2 cellular contexts compared by ENCODE assay signal in the genomic region with DNA sequence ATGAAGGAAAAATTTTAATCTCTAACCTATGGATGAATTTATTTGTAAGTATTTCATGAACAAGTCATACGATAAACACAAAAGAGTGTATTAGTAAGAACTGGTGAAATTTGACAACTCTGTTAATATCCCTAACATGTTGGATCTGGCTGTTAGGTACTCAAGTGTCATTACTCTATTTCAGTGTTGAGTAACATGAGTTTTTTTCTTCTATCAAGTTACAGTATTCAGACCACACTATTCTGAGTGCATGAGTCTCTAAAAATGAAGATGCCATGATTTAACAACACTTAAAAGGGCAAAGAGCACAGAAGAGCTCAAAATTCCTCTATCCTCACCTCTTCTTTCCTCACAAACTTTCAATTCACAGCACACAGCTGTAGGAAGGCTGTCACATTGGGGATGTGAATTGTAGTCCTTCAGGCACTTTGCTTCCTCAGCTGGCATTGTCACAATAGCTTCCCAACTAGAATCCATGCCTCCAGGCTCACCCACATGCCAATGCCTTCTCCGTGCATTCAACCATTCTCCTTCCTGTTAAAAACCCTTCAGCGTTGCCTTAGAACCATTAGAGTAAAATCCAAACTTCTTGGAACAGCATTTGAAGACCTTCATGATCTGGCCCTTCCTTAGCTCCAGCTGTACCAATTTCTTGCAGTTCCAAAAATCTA.
TF ChIP-seq lines count a peak whose summit lies in the region.

No MANE protein-coding gene starts in this region.

TF ChIP-seq in GM23338, 12 proteins besides CTCF, POLR2A, EP300 and RAD21 (continued from another document):
- TF ChIP-seq, protein P1, sequence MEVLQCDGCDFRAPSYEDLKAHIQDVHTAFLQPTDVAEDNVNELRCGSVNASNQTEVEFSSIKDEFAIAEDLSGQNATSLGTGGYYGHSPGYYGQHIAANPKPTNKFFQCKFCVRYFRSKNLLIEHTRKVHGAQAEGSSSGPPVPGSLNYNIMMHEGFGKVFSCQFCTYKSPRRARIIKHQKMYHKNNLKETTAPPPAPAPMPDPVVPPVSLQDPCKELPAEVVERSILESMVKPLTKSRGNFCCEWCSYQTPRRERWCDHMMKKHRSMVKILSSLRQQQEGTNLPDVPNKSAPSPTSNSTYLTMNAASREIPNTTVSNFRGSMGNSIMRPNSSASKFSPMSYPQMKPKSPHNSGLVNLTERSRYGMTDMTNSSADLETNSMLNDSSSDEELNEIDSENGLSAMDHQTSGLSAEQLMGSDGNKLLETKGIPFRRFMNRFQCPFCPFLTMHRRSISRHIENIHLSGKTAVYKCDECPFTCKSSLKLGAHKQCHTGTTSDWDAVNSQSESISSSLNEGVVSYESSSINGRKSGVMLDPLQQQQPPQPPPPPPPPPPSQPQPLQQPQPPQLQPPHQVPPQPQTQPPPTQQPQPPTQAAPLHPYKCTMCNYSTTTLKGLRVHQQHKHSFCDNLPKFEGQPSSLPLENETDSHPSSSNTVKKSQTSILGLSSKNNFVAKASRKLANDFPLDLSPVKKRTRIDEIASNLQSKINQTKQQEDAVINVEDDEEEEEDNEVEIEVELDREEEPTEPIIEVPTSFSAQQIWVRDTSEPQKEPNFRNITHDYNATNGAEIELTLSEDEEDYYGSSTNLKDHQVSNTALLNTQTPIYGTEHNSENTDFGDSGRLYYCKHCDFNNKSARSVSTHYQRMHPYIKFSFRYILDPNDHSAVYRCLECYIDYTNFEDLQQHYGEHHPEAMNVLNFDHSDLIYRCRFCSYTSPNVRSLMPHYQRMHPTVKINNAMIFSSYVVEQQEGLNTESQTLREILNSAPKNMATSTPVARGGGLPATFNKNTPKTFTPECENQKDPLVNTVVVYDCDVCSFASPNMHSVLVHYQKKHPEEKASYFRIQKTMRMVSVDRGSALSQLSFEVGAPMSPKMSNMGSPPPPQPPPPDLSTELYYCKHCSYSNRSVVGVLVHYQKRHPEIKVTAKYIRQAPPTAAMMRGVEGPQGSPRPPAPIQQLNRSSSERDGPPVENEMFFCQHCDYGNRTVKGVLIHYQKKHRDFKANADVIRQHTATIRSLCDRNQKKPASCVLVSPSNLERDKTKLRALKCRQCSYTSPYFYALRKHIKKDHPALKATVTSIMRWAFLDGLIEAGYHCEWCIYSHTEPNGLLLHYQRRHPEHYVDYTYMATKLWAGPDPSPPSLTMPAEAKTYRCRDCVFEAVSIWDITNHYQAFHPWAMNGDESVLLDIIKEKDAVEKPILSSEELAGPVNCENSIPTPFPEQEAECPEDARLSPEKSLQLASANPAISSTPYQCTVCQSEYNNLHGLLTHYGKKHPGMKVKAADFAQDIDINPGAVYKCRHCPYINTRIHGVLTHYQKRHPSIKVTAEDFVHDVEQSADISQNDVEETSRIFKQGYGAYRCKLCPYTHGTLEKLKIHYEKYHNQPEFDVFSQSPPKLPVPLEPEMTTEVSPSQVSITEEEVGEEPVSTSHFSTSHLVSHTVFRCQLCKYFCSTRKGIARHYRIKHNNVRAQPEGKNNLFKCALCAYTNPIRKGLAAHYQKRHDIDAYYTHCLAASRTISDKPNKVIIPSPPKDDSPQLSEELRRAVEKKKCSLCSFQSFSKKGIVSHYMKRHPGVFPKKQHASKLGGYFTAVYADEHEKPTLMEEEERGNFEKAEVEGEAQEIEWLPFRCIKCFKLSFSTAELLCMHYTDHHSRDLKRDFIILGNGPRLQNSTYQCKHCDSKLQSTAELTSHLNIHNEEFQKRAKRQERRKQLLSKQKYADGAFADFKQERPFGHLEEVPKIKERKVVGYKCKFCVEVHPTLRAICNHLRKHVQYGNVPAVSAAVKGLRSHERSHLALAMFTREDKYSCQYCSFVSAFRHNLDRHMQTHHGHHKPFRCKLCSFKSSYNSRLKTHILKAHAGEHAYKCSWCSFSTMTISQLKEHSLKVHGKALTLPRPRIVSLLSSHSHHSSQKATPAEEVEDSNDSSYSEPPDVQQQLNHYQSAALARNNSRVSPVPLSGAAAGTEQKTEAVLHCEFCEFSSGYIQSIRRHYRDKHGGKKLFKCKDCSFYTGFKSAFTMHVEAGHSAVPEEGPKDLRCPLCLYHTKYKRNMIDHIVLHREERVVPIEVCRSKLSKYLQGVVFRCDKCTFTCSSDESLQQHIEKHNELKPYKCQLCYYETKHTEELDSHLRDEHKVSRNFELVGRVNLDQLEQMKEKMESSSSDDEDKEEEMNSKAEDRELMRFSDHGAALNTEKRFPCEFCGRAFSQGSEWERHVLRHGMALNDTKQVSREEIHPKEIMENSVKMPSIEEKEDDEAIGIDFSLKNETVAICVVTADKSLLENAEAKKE (CRISPR knock-in tag; IDR thresholded peaks at IDR 0.05): no peak
- no peak for TF ChIP-seq POLR2AphosphoS5 (IDR thresholded peaks at IDR 0.05; ENCODE audit: low read depth)
- TF ChIP-seq, protein P2, sequence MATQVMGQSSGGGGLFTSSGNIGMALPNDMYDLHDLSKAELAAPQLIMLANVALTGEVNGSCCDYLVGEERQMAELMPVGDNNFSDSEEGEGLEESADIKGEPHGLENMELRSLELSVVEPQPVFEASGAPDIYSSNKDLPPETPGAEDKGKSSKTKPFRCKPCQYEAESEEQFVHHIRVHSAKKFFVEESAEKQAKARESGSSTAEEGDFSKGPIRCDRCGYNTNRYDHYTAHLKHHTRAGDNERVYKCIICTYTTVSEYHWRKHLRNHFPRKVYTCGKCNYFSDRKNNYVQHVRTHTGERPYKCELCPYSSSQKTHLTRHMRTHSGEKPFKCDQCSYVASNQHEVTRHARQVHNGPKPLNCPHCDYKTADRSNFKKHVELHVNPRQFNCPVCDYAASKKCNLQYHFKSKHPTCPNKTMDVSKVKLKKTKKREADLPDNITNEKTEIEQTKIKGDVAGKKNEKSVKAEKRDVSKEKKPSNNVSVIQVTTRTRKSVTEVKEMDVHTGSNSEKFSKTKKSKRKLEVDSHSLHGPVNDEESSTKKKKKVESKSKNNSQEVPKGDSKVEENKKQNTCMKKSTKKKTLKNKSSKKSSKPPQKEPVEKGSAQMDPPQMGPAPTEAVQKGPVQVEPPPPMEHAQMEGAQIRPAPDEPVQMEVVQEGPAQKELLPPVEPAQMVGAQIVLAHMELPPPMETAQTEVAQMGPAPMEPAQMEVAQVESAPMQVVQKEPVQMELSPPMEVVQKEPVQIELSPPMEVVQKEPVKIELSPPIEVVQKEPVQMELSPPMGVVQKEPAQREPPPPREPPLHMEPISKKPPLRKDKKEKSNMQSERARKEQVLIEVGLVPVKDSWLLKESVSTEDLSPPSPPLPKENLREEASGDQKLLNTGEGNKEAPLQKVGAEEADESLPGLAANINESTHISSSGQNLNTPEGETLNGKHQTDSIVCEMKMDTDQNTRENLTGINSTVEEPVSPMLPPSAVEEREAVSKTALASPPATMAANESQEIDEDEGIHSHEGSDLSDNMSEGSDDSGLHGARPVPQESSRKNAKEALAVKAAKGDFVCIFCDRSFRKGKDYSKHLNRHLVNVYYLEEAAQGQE (IDR thresholded peaks at IDR 0.05; ENCODE audit: unreplicated experiment): no peak

TF ChIP-seq in WTC11, 78 proteins besides CTCF, POLR2A, EP300 and RAD21 (continued from another document and continues in another):
- TF ChIP-seq, protein P3, sequence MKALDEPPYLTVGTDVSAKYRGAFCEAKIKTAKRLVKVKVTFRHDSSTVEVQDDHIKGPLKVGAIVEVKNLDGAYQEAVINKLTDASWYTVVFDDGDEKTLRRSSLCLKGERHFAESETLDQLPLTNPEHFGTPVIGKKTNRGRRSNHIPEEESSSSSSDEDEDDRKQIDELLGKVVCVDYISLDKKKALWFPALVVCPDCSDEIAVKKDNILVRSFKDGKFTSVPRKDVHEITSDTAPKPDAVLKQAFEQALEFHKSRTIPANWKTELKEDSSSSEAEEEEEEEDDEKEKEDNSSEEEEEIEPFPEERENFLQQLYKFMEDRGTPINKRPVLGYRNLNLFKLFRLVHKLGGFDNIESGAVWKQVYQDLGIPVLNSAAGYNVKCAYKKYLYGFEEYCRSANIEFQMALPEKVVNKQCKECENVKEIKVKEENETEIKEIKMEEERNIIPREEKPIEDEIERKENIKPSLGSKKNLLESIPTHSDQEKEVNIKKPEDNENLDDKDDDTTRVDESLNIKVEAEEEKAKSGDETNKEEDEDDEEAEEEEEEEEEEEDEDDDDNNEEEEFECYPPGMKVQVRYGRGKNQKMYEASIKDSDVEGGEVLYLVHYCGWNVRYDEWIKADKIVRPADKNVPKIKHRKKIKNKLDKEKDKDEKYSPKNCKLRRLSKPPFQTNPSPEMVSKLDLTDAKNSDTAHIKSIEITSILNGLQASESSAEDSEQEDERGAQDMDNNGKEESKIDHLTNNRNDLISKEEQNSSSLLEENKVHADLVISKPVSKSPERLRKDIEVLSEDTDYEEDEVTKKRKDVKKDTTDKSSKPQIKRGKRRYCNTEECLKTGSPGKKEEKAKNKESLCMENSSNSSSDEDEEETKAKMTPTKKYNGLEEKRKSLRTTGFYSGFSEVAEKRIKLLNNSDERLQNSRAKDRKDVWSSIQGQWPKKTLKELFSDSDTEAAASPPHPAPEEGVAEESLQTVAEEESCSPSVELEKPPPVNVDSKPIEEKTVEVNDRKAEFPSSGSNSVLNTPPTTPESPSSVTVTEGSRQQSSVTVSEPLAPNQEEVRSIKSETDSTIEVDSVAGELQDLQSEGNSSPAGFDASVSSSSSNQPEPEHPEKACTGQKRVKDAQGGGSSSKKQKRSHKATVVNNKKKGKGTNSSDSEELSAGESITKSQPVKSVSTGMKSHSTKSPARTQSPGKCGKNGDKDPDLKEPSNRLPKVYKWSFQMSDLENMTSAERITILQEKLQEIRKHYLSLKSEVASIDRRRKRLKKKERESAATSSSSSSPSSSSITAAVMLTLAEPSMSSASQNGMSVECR (CRISPR knock-in tag; IDR thresholded peaks at IDR 0.05; ENCODE audit: borderline replicate concordance): no peak
- TF ChIP-seq SMAD3 (CRISPR knock-in tag; IDR thresholded peaks at IDR 0.05; ENCODE audit: borderline replicate concordance) (no peak), ZNF317 (CRISPR knock-in tag; IDR thresholded peaks at IDR 0.05; ENCODE audit: borderline replicate concordance, low read depth) (no peak), NR3C1 (CRISPR knock-in tag; conservative IDR thresholded peaks at IDR 0.05; ENCODE audit: low read depth) (no peak), MXD4 (CRISPR knock-in tag; IDR thresholded peaks at IDR 0.05; ENCODE audit: borderline replicate concordance) (no peak), MYBL2 (CRISPR knock-in tag; IDR thresholded peaks at IDR 0.05) (no peak)
- TF ChIP-seq, protein P4, sequence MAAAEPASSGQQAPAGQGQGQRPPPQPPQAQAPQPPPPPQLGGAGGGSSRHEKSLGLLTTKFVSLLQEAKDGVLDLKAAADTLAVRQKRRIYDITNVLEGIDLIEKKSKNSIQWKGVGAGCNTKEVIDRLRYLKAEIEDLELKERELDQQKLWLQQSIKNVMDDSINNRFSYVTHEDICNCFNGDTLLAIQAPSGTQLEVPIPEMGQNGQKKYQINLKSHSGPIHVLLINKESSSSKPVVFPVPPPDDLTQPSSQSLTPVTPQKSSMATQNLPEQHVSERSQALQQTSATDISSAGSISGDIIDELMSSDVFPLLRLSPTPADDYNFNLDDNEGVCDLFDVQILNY (CRISPR knock-in tag; IDR thresholded peaks at IDR 0.05): no peak
- TF ChIP-seq, protein P5, sequence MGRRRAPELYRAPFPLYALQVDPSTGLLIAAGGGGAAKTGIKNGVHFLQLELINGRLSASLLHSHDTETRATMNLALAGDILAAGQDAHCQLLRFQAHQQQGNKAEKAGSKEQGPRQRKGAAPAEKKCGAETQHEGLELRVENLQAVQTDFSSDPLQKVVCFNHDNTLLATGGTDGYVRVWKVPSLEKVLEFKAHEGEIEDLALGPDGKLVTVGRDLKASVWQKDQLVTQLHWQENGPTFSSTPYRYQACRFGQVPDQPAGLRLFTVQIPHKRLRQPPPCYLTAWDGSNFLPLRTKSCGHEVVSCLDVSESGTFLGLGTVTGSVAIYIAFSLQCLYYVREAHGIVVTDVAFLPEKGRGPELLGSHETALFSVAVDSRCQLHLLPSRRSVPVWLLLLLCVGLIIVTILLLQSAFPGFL (CRISPR knock-in tag; IDR thresholded peaks at IDR 0.05; ENCODE audit: borderline replicate concordance): no peak
- TF ChIP-seq, protein P6, sequence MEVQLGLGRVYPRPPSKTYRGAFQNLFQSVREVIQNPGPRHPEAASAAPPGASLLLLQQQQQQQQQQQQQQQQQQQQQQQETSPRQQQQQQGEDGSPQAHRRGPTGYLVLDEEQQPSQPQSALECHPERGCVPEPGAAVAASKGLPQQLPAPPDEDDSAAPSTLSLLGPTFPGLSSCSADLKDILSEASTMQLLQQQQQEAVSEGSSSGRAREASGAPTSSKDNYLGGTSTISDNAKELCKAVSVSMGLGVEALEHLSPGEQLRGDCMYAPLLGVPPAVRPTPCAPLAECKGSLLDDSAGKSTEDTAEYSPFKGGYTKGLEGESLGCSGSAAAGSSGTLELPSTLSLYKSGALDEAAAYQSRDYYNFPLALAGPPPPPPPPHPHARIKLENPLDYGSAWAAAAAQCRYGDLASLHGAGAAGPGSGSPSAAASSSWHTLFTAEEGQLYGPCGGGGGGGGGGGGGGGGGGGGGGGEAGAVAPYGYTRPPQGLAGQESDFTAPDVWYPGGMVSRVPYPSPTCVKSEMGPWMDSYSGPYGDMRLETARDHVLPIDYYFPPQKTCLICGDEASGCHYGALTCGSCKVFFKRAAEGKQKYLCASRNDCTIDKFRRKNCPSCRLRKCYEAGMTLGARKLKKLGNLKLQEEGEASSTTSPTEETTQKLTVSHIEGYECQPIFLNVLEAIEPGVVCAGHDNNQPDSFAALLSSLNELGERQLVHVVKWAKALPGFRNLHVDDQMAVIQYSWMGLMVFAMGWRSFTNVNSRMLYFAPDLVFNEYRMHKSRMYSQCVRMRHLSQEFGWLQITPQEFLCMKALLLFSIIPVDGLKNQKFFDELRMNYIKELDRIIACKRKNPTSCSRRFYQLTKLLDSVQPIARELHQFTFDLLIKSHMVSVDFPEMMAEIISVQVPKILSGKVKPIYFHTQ (CRISPR knock-in tag; IDR thresholded peaks at IDR 0.05): no peak
- TF ChIP-seq, protein P7, sequence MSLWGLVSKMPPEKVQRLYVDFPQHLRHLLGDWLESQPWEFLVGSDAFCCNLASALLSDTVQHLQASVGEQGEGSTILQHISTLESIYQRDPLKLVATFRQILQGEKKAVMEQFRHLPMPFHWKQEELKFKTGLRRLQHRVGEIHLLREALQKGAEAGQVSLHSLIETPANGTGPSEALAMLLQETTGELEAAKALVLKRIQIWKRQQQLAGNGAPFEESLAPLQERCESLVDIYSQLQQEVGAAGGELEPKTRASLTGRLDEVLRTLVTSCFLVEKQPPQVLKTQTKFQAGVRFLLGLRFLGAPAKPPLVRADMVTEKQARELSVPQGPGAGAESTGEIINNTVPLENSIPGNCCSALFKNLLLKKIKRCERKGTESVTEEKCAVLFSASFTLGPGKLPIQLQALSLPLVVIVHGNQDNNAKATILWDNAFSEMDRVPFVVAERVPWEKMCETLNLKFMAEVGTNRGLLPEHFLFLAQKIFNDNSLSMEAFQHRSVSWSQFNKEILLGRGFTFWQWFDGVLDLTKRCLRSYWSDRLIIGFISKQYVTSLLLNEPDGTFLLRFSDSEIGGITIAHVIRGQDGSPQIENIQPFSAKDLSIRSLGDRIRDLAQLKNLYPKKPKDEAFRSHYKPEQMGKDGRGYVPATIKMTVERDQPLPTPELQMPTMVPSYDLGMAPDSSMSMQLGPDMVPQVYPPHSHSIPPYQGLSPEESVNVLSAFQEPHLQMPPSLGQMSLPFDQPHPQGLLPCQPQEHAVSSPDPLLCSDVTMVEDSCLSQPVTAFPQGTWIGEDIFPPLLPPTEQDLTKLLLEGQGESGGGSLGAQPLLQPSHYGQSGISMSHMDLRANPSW (CRISPR knock-in tag; conservative IDR thresholded peaks at IDR 0.05; ENCODE audit: low read depth): no peak
- TF ChIP-seq, protein P8, sequence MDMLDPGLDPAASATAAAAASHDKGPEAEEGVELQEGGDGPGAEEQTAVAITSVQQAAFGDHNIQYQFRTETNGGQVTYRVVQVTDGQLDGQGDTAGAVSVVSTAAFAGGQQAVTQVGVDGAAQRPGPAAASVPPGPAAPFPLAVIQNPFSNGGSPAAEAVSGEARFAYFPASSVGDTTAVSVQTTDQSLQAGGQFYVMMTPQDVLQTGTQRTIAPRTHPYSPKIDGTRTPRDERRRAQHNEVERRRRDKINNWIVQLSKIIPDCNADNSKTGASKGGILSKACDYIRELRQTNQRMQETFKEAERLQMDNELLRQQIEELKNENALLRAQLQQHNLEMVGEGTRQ (CRISPR knock-in tag; IDR thresholded peaks at IDR 0.05): no peak
